Comparison of ENCODE assay signal across 1 cellular context in the genomic region with DNA sequence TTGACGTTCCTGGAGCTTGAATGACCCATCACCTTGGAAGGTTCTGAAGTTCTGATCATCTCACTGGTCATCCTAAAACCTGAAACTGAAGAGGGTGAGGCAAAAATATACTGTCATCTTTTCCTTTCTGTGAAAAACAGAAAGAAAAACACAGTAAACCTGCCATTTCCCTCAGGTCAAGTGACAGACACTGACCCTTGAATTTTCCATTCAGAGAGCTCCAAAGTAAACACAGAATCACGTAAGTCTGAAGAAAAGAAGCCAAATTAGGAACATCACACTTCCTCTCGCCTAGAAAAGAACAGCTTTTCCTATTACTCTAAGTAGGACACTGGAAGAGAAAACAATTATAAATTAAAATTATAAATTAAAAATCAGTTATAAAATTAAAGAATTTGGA.
TF ChIP-seq lines count a peak whose summit lies in the region.

No MANE protein-coding gene starts in this region.

TF ChIP-seq in GM23338, 12 proteins besides CTCF, POLR2A, EP300 and RAD21:
- TF ChIP-seq EZH2 (IDR thresholded peaks at IDR 0.05; ENCODE audit: low read depth, unreplicated experiment) (no peak), CREB1 (CRISPR knock-in tag; IDR thresholded peaks at IDR 0.05; ENCODE audit: low read depth) (no peak)
- TF ChIP-seq, protein P1, sequence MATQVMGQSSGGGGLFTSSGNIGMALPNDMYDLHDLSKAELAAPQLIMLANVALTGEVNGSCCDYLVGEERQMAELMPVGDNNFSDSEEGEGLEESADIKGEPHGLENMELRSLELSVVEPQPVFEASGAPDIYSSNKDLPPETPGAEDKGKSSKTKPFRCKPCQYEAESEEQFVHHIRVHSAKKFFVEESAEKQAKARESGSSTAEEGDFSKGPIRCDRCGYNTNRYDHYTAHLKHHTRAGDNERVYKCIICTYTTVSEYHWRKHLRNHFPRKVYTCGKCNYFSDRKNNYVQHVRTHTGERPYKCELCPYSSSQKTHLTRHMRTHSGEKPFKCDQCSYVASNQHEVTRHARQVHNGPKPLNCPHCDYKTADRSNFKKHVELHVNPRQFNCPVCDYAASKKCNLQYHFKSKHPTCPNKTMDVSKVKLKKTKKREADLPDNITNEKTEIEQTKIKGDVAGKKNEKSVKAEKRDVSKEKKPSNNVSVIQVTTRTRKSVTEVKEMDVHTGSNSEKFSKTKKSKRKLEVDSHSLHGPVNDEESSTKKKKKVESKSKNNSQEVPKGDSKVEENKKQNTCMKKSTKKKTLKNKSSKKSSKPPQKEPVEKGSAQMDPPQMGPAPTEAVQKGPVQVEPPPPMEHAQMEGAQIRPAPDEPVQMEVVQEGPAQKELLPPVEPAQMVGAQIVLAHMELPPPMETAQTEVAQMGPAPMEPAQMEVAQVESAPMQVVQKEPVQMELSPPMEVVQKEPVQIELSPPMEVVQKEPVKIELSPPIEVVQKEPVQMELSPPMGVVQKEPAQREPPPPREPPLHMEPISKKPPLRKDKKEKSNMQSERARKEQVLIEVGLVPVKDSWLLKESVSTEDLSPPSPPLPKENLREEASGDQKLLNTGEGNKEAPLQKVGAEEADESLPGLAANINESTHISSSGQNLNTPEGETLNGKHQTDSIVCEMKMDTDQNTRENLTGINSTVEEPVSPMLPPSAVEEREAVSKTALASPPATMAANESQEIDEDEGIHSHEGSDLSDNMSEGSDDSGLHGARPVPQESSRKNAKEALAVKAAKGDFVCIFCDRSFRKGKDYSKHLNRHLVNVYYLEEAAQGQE (IDR thresholded peaks at IDR 0.05; ENCODE audit: unreplicated experiment): no peak
- TF ChIP-seq, protein P2, sequence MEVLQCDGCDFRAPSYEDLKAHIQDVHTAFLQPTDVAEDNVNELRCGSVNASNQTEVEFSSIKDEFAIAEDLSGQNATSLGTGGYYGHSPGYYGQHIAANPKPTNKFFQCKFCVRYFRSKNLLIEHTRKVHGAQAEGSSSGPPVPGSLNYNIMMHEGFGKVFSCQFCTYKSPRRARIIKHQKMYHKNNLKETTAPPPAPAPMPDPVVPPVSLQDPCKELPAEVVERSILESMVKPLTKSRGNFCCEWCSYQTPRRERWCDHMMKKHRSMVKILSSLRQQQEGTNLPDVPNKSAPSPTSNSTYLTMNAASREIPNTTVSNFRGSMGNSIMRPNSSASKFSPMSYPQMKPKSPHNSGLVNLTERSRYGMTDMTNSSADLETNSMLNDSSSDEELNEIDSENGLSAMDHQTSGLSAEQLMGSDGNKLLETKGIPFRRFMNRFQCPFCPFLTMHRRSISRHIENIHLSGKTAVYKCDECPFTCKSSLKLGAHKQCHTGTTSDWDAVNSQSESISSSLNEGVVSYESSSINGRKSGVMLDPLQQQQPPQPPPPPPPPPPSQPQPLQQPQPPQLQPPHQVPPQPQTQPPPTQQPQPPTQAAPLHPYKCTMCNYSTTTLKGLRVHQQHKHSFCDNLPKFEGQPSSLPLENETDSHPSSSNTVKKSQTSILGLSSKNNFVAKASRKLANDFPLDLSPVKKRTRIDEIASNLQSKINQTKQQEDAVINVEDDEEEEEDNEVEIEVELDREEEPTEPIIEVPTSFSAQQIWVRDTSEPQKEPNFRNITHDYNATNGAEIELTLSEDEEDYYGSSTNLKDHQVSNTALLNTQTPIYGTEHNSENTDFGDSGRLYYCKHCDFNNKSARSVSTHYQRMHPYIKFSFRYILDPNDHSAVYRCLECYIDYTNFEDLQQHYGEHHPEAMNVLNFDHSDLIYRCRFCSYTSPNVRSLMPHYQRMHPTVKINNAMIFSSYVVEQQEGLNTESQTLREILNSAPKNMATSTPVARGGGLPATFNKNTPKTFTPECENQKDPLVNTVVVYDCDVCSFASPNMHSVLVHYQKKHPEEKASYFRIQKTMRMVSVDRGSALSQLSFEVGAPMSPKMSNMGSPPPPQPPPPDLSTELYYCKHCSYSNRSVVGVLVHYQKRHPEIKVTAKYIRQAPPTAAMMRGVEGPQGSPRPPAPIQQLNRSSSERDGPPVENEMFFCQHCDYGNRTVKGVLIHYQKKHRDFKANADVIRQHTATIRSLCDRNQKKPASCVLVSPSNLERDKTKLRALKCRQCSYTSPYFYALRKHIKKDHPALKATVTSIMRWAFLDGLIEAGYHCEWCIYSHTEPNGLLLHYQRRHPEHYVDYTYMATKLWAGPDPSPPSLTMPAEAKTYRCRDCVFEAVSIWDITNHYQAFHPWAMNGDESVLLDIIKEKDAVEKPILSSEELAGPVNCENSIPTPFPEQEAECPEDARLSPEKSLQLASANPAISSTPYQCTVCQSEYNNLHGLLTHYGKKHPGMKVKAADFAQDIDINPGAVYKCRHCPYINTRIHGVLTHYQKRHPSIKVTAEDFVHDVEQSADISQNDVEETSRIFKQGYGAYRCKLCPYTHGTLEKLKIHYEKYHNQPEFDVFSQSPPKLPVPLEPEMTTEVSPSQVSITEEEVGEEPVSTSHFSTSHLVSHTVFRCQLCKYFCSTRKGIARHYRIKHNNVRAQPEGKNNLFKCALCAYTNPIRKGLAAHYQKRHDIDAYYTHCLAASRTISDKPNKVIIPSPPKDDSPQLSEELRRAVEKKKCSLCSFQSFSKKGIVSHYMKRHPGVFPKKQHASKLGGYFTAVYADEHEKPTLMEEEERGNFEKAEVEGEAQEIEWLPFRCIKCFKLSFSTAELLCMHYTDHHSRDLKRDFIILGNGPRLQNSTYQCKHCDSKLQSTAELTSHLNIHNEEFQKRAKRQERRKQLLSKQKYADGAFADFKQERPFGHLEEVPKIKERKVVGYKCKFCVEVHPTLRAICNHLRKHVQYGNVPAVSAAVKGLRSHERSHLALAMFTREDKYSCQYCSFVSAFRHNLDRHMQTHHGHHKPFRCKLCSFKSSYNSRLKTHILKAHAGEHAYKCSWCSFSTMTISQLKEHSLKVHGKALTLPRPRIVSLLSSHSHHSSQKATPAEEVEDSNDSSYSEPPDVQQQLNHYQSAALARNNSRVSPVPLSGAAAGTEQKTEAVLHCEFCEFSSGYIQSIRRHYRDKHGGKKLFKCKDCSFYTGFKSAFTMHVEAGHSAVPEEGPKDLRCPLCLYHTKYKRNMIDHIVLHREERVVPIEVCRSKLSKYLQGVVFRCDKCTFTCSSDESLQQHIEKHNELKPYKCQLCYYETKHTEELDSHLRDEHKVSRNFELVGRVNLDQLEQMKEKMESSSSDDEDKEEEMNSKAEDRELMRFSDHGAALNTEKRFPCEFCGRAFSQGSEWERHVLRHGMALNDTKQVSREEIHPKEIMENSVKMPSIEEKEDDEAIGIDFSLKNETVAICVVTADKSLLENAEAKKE (CRISPR knock-in tag; IDR thresholded peaks at IDR 0.05): no peak
